In the genomic region with DNA sequence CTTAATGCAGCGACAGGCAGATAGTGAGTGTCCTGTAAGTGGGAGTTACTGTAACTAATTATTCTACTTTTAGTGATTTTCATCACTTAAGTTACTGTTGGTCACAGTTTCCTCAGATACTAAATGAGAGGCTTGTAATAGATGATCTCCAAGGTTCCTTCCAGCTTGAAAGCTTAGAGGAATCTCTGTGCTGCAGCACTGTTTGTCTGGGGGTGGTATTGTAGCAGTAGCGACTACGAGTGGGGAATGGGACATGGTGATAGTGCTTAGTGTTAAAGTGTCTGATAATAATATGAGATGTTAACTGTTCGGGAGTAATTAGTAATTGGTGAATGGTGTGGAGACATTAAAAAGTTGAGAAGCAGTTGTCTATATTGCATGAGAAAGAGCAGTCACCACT, we compare ENCODE assay signal across 21 cellular contexts. TPM values are rescaled to one million over a fixed set of nuclear protein-coding genes. Genes with fewer than 3 reads are reported as not detected.
DNase-seq lines count a peak whose midpoint lies in the region; ATAC-seq and TF ChIP-seq lines count a peak whose summit lies in the region.
"Had no signal": no experiment of that assay in that cellular context is flagged by ENCODE, and none has a peak within 500 bp of the region (broad histone marks: within the 10 kb centered on the region; RNA-seq: fewer than 3 reads in every experiment).

No MANE protein-coding gene starts in this region.

- TF ChIP-seq POLR2A in esophagus squamous epithelium (IDR thresholded peaks at IDR 0.05): no peak

- H3K79me1 ChIP-seq in mesendoderm (ENCODE audit: low read length): no peaks in the 10 kb centered on the region

- peaks cover 0 to 61% (median 8%) of the 10 kb centered on the region in 9 donors for H3K36me3 ChIP-seq in heart right ventricle
- H3K36me3 ChIP-seq in mesendoderm (ENCODE audit: control insufficient read depth, insufficient read depth, low read length): peaks cover 3% of the 10 kb centered on the region
- H3K36me3 ChIP-seq in esophagus squamous epithelium: peaks cover 0 to 38% (median 2%) of the 10 kb centered on the region in 3 donors

- 49 to 63% methylated on average over 4 of the region's 4 CpGs for WGBS in heart right ventricle, 2 donors
- 100% methylated on average over 2 of the region's 4 CpGs for WGBS in mesendoderm (ENCODE audit: extremely low coverage, insufficient coverage, low lambda C conversion rate)
- WGBS in esophagus squamous epithelium, 2 donors: 76 to 79% methylated on average over 4 of the region's 4 CpGs

- no peak overlapping the region for H2BK15ac ChIP-seq in mesendoderm (replicated peaks; ENCODE audit: low read depth)

- H3K27ac ChIP-seq in heart right ventricle: no peak overlapping the region
- H3K27ac ChIP-seq in mesendoderm (ENCODE audit: low read depth, low read length): no peak overlapping the region
- no peak overlapping the region for H3K27ac ChIP-seq in esophagus squamous epithelium
- H3K27ac ChIP-seq: brain microvascular endothelial cell, C4-2B had no signal

- no peak overlapping the region for H3K4ac ChIP-seq in mesendoderm (ENCODE audit: low read depth, low read length)

- H3K4me1 Mint-ChIP-seq in activated naive CD8-positive, alpha-beta T cell (ENCODE audit: low read depth): peaks cover 78% of the 10 kb centered on the region
- peaks cover 42% of the 10 kb centered on the region for H3K4me1 Mint-ChIP-seq in memory B cell

- H3K4me3 ChIP-seq in heart right ventricle (no peak overlapping the region), mesendoderm (ENCODE audit: low read length) (no peak overlapping the region), esophagus squamous epithelium (no peak overlapping the region)
- H3K4me3 ChIP-seq: GM23338 had no signal

- ATAC-seq in left ventricle myocardium superior (peak; percentile 12), heart right ventricle (no peak), memory B cell (ENCODE audit: low read depth) (no peak), HG02678 (IDR thresholded peaks at IDR 0.05; ENCODE audit: unreplicated experiment) (no peak)
- ATAC-seq: GM23338, PC-3 had no signal

- TF ChIP-seq CTCF in heart right ventricle (IDR thresholded peaks at IDR 0.05) (no peak), esophagus squamous epithelium (IDR thresholded peaks at IDR 0.05) (no peak)

- no peak overlapping the region for H3K23ac ChIP-seq in mesendoderm (ENCODE audit: low read length)

- peaks cover 0 to 82% (median 38%) of the 10 kb centered on the region in 9 donors for H3K4me1 ChIP-seq in heart right ventricle
- no peaks in the 10 kb centered on the region for H3K4me1 ChIP-seq in mesendoderm (ENCODE audit: control insufficient read depth, low read depth, low read length)
- H3K4me1 ChIP-seq in esophagus squamous epithelium: peaks cover 6 to 61% (median 7%) of the 10 kb centered on the region in 3 donors

- H3K9ac ChIP-seq in mesendoderm (ENCODE audit: low read length): no peak overlapping the region

- H3K27me3 Mint-ChIP-seq in activated naive CD8-positive, alpha-beta T cell: no peaks in the 10 kb centered on the region
- no peaks in the 10 kb centered on the region for H3K27me3 Mint-ChIP-seq in memory B cell

- DNase-seq in left ventricle myocardium superior (no peak), heart right ventricle (no peak), memory B cell (ENCODE audit: low spot score in 2 of 2) (no peak), mesendoderm (no peak), esophagus squamous epithelium (lab: John Stamatoyannopoulos, UW) (no peak), inferior parietal cortex (ENCODE audit: extremely low spot score) (no peak)
- DNase-seq: activated CD4-positive, alpha-beta T cell treated with anti-CD3 and anti-CD28 coated beads, Interleukin-2, amount 50 U/mL, for 1 hour; brain microvascular endothelial cell; cortex of kidney; MM.1S; NCI-H146; NCI-H82; occipital lobe; PC-3; SHP77; stimulated activated CD4-positive, alpha-beta T cell treated with anti-CD3 and anti-CD28 coated beads, Interleukin-12 subunit alpha, Interleukin-12 subunit beta, amount 100 ng/mL, for 4 hours; T-helper 1 cell had no signal

- H2AK5ac ChIP-seq in mesendoderm (ENCODE audit: low read length): no peak overlapping the region

- peaks cover 14% of the 10 kb centered on the region for H3K36me3 Mint-ChIP-seq in activated naive CD8-positive, alpha-beta T cell
- peaks cover 30% of the 10 kb centered on the region for H3K36me3 Mint-ChIP-seq in memory B cell

- H3K4me2 ChIP-seq in mesendoderm (ENCODE audit: low read length): no peak overlapping the region
- H3K4me2 ChIP-seq: GM23338 had no signal

- H3K79me2 ChIP-seq in mesendoderm (ENCODE audit: control insufficient read depth, insufficient read depth, low read length): peaks cover 90% of the 10 kb centered on the region

- H2BK5ac ChIP-seq in mesendoderm (ENCODE audit: low read length): no peak overlapping the region

- no peak overlapping the region for H4K5ac ChIP-seq in mesendoderm (ENCODE audit: low read length)

- no peaks in the 10 kb centered on the region for H3K9me3 ChIP-seq in heart right ventricle
- no peaks in the 10 kb centered on the region for H3K9me3 ChIP-seq in esophagus squamous epithelium

- H3K56ac ChIP-seq in mesendoderm (ENCODE audit: low read length): no peak overlapping the region

- H3K27ac Mint-ChIP-seq in activated naive CD8-positive, alpha-beta T cell: peak overlapping the region; percentile 67
- peak overlapping the region; percentile 12 for H3K27ac Mint-ChIP-seq in memory B cell
- H3K27ac Mint-ChIP-seq: GM23338 had no signal

- no peak overlapping the region for H3K18ac ChIP-seq in mesendoderm (ENCODE audit: low read length)

- H4K8ac ChIP-seq in mesendoderm (ENCODE audit: low read depth, low read length): no peak overlapping the region

- intact Hi-C loops in left ventricle myocardium superior (cut with micrococcal nuclease) (loop anchor here (10.0 kb wide), 1 partner anchor 46 kb away; no protein-coding TSS in a partner anchor), heart right ventricle (cut with DNase I) (loop anchor here in 2 of 10 donors (5.0 to 10.0 kb wide), 2 partner anchors 33 to 46 kb away; no protein-coding TSS in a partner anchor), esophagus squamous epithelium (cut with DNase I) (no loop called here)

- H3K27me3 ChIP-seq in heart right ventricle: no peaks in the 10 kb centered on the region
- no peaks in the 10 kb centered on the region for H3K27me3 ChIP-seq in mesendoderm (ENCODE audit: insufficient read depth, low read length, poor library complexity)
- no peaks in the 10 kb centered on the region for H3K27me3 ChIP-seq in esophagus squamous epithelium
- H3K27me3 ChIP-seq: brain microvascular endothelial cell had no signal

- no peak overlapping the region for H2BK120ac ChIP-seq in mesendoderm (ENCODE audit: low read depth, low read length)

- H3K9me3 Mint-ChIP-seq in activated naive CD8-positive, alpha-beta T cell (ENCODE audit: low read depth): no peaks in the 10 kb centered on the region
- H3K9me3 Mint-ChIP-seq in memory B cell: no peaks in the 10 kb centered on the region
- H3K9me3 Mint-ChIP-seq: GM23338 had no signal

- H3K4me3 Mint-ChIP-seq in activated naive CD8-positive, alpha-beta T cell: peak overlapping the region; percentile 8
- H3K4me3 Mint-ChIP-seq in memory B cell: no peak overlapping the region
- H3K4me3 Mint-ChIP-seq: GM23338 had no signal

RNA-seq across cellular contexts. Expression of a gene that starts 12.4 kb away (rescaled TPM):
- total RNA-seq in left ventricle myocardium superior (53.1 TPM), heart right ventricle (10 to 100 TPM; 43.1 to 75.4 (median 50.6) TPM), esophagus squamous epithelium (10 to 100 TPM; 22.7 to 38.9 (median 30.6) TPM)
- 10 to 100 TPM in 1 of 2 donors, 1 to 10 TPM in 1; 9.8 to 20.6 TPM for polyA plus RNA-seq in heart right ventricle
- 63.4 TPM for polyA plus RNA-seq in mesendoderm (2013, experiment 1 of 2)
- polyA plus RNA-seq in mesendoderm (2013, experiment 2 of 2): 61.6 TPM

RNA-seq across cellular contexts. Expression of a gene that starts 52.5 kb away (rescaled TPM):
- total RNA-seq in left ventricle myocardium superior: 0.69 TPM
- total RNA-seq in heart right ventricle: 1 to 10 TPM in 8 of 10 donors, under 1 TPM in 2; 0.88 to 2.0 (median 1.3) TPM
- under 1 TPM; 0.28 to 0.80 TPM for polyA plus RNA-seq in heart right ventricle
- 2.6 TPM for polyA plus RNA-seq in mesendoderm (2013, experiment 1 of 2)
- polyA plus RNA-seq in mesendoderm (2013, experiment 2 of 2): 2.4 TPM
- 1 to 10 TPM; 1.1 to 6.3 (median 4.4) TPM for total RNA-seq in esophagus squamous epithelium
